1 cellular context compared by ENCODE assay signal in genomic region chr19:13099073-13099999, GRCh38.
TF ChIP-seq lines count a peak whose summit lies in the region.

No MANE protein-coding gene starts in this region.

TF ChIP-seq in K562, 482 proteins besides CTCF, POLR2A, EP300 and RAD21 (continued from another document and continues in another):
- no peak for TF ChIP-seq MIER1 (IDR thresholded peaks at IDR 0.05; ENCODE audit: low read depth)
- TF ChIP-seq TAL1 (IDR thresholded peaks at IDR 0.05), result no peak
- TF ChIP-seq ZNF121 (CRISPR knock-in tag; conservative IDR thresholded peaks at IDR 0.05), result no peak
- TF ChIP-seq RBM39 (optimal IDR thresholded peaks at IDR 0.05; ENCODE audit: low read depth, low read length), result no peak
- TF ChIP-seq CGGBP1 (CRISPR knock-in tag; IDR thresholded peaks at IDR 0.05), result no peak
- no peak for TF ChIP-seq CHD4 (IDR thresholded peaks at IDR 0.05; ENCODE audit: insufficient read depth, insufficient replicate concordance, low read depth, low read length, poor library complexity, severe bottlenecking)
- TF ChIP-seq RBM25 (IDR thresholded peaks at IDR 0.05; ENCODE audit: low read depth, low read length, severe bottlenecking), result no peak
- TF ChIP-seq GABPA (tag; conservative IDR thresholded peaks at IDR 0.05; ENCODE audit: low read depth), result peak; percentile 92
- no peak for TF ChIP-seq CC2D1A (IDR thresholded peaks at IDR 0.05)
- TF ChIP-seq IFI16 (CRISPR knock-in tag; IDR thresholded peaks at IDR 0.05), result no peak
- TF ChIP-seq SREBF1 (IDR thresholded peaks at IDR 0.05; ENCODE audit: borderline replicate concordance, low read depth, low read length), result no peak
- TF ChIP-seq RBM22 (IDR thresholded peaks at IDR 0.05; ENCODE audit: low read depth, low read length, poor library complexity, severe bottlenecking), result peak; percentile 77
- TF ChIP-seq, protein P1, sequence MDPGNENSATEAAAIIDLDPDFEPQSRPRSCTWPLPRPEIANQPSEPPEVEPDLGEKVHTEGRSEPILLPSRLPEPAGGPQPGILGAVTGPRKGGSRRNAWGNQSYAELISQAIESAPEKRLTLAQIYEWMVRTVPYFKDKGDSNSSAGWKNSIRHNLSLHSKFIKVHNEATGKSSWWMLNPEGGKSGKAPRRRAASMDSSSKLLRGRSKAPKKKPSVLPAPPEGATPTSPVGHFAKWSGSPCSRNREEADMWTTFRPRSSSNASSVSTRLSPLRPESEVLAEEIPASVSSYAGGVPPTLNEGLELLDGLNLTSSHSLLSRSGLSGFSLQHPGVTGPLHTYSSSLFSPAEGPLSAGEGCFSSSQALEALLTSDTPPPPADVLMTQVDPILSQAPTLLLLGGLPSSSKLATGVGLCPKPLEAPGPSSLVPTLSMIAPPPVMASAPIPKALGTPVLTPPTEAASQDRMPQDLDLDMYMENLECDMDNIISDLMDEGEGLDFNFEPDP (CRISPR knock-in tag; IDR thresholded peaks at IDR 0.05), result no peak
- TF ChIP-seq ZBTB7A (IDR thresholded peaks at IDR 0.05; ENCODE audit: borderline replicate concordance, control insufficient read depth, low read depth, low read length), result peak; percentile 75
- TF ChIP-seq, protein P2, sequence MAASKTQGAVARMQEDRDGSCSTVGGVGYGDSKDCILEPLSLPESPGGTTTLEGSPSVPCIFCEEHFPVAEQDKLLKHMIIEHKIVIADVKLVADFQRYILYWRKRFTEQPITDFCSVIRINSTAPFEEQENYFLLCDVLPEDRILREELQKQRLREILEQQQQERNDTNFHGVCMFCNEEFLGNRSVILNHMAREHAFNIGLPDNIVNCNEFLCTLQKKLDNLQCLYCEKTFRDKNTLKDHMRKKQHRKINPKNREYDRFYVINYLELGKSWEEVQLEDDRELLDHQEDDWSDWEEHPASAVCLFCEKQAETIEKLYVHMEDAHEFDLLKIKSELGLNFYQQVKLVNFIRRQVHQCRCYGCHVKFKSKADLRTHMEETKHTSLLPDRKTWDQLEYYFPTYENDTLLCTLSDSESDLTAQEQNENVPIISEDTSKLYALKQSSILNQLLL (CRISPR knock-in tag; IDR thresholded peaks at IDR 0.05; ENCODE audit: borderline replicate concordance), result no peak
- peak; percentile 44; the same call in 1 of the 2 replicates for TF ChIP-seq SOX6 (IDR thresholded peaks at IDR 0.05)
- no peak for TF ChIP-seq SRSF7 (optimal IDR thresholded peaks at IDR 0.05; ENCODE audit: low read depth, low read length)
- TF ChIP-seq MAX (CRISPR knock-in tag; IDR thresholded peaks at IDR 0.05), result peak; percentile 74
- TF ChIP-seq RFX7 (CRISPR knock-in tag; IDR thresholded peaks at IDR 0.05), result no peak; the same call in 1 of the 2 replicates
- TF ChIP-seq PATZ1 (CRISPR knock-in tag; IDR thresholded peaks at IDR 0.05; ENCODE audit: borderline replicate concordance), result no peak
- no peak for TF ChIP-seq USF1 (CRISPR knock-in tag; IDR thresholded peaks at IDR 0.05)
- no peak for TF ChIP-seq LARP7 (IDR thresholded peaks at IDR 0.05)
- no peak for TF ChIP-seq CBX1 (IDR thresholded peaks at IDR 0.05; ENCODE audit: low read depth)
- TF ChIP-seq SMARCA4 (IDR thresholded peaks at IDR 0.05), result no peak
- TF ChIP-seq ZNF239 (CRISPR knock-in tag; IDR thresholded peaks at IDR 0.05), result no peak
- TF ChIP-seq KDM1A (IDR thresholded peaks at IDR 0.05), result no peak
- peak; percentile 80; the same call in 1 of the 2 replicates for TF ChIP-seq ZNF668 (CRISPR knock-in tag; IDR thresholded peaks at IDR 0.05)
- no peak for TF ChIP-seq PCBP2 (IDR thresholded peaks at IDR 0.05; ENCODE audit: low read depth, low read length, poor library complexity, severe bottlenecking)
- 0 out of 4 replicates have a peak, but pooled peaks of 1 of the 2 experiments have one; percentile 21 for TF ChIP-seq TBL1XR1 (IDR thresholded peaks at IDR 0.05; ENCODE audit: low read length in 2 of 2)
- peak; percentile 84 for TF ChIP-seq ERF (CRISPR knock-in tag; IDR thresholded peaks at IDR 0.05)
- no peak for TF ChIP-seq MCM5 (IDR thresholded peaks at IDR 0.05; ENCODE audit: low read depth)
- 0 out of 2 replicates have a peak, but pooled peaks have one; percentile 71 for TF ChIP-seq ZNF584 (CRISPR knock-in tag; IDR thresholded peaks at IDR 0.05; ENCODE audit: low read depth)
- TF ChIP-seq NELFE (IDR thresholded peaks at IDR 0.05; ENCODE audit: insufficient read depth, insufficient read length), result no peak
- TF ChIP-seq ZNF655 (CRISPR knock-in tag; IDR thresholded peaks at IDR 0.05), result no peak
- TF ChIP-seq SMAD3 (CRISPR knock-in tag; conservative IDR thresholded peaks at IDR 0.05), result peak; percentile 55; the same call in 1 of the 2 replicates
- peak; percentile 82 for TF ChIP-seq RBFOX2 (IDR thresholded peaks at IDR 0.05; ENCODE audit: low read depth, low read length)
- no peak for TF ChIP-seq ZNF184 (CRISPR knock-in tag; IDR thresholded peaks at IDR 0.05)
- TF ChIP-seq, protein P3, sequence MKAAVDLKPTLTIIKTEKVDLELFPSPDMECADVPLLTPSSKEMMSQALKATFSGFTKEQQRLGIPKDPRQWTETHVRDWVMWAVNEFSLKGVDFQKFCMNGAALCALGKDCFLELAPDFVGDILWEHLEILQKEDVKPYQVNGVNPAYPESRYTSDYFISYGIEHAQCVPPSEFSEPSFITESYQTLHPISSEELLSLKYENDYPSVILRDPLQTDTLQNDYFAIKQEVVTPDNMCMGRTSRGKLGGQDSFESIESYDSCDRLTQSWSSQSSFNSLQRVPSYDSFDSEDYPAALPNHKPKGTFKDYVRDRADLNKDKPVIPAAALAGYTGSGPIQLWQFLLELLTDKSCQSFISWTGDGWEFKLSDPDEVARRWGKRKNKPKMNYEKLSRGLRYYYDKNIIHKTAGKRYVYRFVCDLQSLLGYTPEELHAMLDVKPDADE (conservative IDR thresholded peaks at IDR 0.05; ENCODE audit: control insufficient read depth, low read depth, low read length), result peak; percentile 76; the same call in 1 of the 2 replicates
- TF ChIP-seq, protein P4, sequence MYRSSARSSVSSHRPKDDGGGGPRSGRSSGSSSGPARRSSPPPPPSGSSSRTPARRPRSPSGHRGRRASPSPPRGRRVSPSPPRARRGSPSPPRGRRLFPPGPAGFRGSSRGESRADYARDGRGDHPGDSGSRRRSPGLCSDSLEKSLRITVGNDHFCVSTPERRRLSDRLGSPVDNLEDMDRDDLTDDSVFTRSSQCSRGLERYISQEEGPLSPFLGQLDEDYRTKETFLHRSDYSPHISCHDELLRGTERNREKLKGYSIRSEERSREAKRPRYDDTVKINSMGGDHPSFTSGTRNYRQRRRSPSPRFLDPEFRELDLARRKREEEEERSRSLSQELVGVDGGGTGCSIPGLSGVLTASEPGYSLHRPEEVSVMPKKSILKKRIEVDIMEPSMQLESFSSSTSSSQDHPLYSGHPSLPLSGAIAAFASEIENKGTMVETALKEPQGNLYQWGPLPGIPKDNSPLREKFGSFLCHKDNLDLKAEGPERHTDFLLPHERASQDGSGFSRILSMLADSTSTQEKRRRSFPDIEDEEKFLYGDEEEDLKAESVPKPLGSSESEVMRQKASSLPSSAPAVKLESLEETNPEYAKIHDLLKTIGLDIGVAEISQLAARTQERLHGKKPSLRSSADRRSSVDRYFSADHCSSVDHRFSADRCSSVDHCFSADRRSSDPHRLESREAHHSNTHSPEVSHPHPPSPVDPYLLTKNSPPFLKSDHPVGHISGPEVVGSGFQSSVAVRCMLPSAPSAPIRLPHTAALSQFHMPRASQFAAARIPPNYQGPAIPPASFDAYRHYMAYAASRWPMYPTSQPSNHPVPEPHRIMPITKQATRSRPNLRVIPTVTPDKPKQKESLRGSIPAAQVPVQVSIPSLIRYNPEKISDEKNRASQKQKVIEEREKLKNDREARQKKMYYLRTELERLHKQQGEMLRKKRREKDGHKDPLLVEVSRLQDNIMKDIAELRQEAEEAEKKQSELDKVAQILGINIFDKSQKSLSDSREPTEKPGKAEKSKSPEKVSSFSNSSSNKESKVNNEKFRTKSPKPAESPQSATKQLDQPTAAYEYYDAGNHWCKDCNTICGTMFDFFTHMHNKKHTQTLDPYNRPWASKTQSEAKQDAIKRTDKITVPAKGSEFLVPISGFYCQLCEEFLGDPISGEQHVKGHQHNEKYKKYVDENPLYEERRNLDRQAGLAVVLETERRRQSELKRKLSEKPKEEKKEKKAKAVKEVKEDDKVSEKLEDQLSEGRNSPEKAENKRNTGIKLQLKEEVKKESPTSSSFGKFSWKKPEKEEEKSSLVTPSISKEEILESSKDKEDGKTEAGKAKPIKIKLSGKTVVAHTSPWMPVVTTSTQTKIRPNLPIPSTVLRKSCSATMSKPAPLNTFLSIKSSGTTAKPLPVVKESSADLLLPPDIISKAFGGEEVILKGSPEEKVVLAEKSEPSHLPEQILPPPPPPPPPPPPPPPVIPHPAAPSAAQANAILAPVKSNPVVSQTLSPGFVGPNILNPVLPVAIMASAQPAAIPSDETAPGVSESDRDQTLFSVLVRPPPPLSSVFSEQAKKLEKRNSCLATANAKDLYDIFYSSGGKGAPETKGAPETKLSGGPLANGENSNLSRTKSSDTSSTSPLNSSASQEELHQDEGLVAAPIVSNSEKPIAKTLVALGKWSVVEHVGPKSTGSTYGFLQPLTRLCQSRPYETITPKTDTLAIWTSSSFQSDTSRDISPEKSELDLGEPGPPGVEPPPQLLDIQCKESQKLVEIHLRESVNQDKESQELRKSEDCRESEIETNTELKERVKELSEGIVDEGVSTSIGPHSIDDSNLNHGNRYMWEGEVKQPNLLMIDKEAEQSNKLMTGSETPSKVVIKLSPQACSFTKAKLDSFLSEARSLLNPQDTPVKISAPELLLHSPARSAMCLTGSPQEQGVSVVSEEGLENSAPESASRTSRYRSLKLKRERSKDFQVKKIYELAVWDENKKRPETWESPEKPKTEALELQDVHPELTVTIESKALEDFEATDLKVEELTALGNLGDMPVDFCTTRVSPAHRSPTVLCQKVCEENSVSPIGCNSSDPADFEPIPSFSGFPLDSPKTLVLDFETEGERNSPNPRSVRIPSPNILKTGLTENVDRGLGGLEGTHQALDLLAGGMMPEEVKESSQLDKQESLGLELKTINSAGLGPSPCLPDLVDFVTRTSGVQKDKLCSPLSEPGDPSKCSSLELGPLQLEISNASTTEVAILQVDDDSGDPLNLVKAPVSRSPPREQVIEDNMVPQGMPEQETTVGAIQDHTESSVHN (IDR thresholded peaks at IDR 0.05; ENCODE audit: borderline replicate concordance in 1 of 2, low read depth in 1 of 2), result no peak
- peak; percentile 50 for TF ChIP-seq SAP30 (IDR thresholded peaks at IDR 0.05; ENCODE audit: borderline replicate concordance, insufficient read depth, low read depth, low read length, poor library complexity, severe bottlenecking)
- TF ChIP-seq CCAR2 (IDR thresholded peaks at IDR 0.05; ENCODE audit: low read depth, low read length), result no peak
- peak; percentile 26; the same call in 1 of the 2 replicates for TF ChIP-seq E2F1 (CRISPR knock-in tag; IDR thresholded peaks at IDR 0.05)
- TF ChIP-seq PRPF4 (IDR thresholded peaks at IDR 0.05; ENCODE audit: insufficient read depth, low read depth, low read length, poor library complexity, severe bottlenecking), result no peak
- TF ChIP-seq U2AF1 (optimal IDR thresholded peaks at IDR 0.05; ENCODE audit: low read depth, low read length), result no peak
- peak; percentile 84 for TF ChIP-seq POLR2G (IDR thresholded peaks at IDR 0.05; ENCODE audit: low read depth, low read length)
- no peak for TF ChIP-seq NFATC3 (IDR thresholded peaks at IDR 0.05)
- TF ChIP-seq FOXJ3 (CRISPR knock-in tag; IDR thresholded peaks at IDR 0.05), result no peak
